Comparison of ENCODE assay signal across 21 cellular contexts in genomic region chr11:84212467-84213390, GRCh38.
DNase-seq lines count a peak whose midpoint lies in the region; ATAC-seq and FAIRE-seq lines count a peak whose summit lies in the region.
"Had no signal": no experiment of that assay in that cellular context is flagged by ENCODE, and none has a peak within 500 bp of the region (broad histone marks: within the 10 kb centered on the region; RNA-seq: fewer than 3 reads in every experiment).

No MANE protein-coding gene starts in this region.

- peak; percentile 30 for FAIRE-seq in urothelium cell line (lab: Jason Lieb, UNC)
- FAIRE-seq: colon, GM18507 had no signal

- H3K27me3 Mint-ChIP-seq in activated T-helper 1 cell treated with anti-CD3 and anti-CD28 coated beads, Interleukin-12 subunit alpha, Interleukin-12 subunit beta, Interleukin-2, Interleukin-4 antibody, amounts not matched to agents 30 ng/mL and 10 ng/mL and 1 ng/mL, durations not matched to agents 14 hours and 24 hours and 36 hours (ENCODE audit: insufficient read depth), result no peaks in the 10 kb centered on the region
- H3K27me3 Mint-ChIP-seq: activated naive CD8-positive, alpha-beta T cell treated with anti-CD3 and anti-CD28 coated beads for 36 hours; B cell; stimulated activated naive CD8-positive, alpha-beta T cell treated with anti-CD3 and anti-CD28 coated beads, Interleukin-15, Interleukin-2, amounts not matched to agents 100 ng/mL and 50 ng/mL, for 24 hours had no signal

- no peak overlapping the region for H3K4me3 Mint-ChIP-seq in activated T-helper 1 cell treated with anti-CD3 and anti-CD28 coated beads, Interleukin-12 subunit alpha, Interleukin-12 subunit beta, Interleukin-2, Interleukin-4 antibody, amounts not matched to agents 30 ng/mL and 10 ng/mL and 1 ng/mL, durations not matched to agents 14 hours and 24 hours and 36 hours
- H3K4me3 Mint-ChIP-seq: activated naive CD8-positive, alpha-beta T cell treated with anti-CD3 and anti-CD28 coated beads for 36 hours; B cell; stimulated activated naive CD8-positive, alpha-beta T cell treated with anti-CD3 and anti-CD28 coated beads, Interleukin-15, Interleukin-2, amounts not matched to agents 100 ng/mL and 50 ng/mL, for 24 hours had no signal

- ATAC-seq in GM21528 (IDR thresholded peaks at IDR 0.05; ENCODE audit: low FRiP score, unreplicated experiment), result no peak
- ATAC-seq: body of pancreas, heart right ventricle had no signal

- H3K36me3 Mint-ChIP-seq in activated T-helper 1 cell treated with anti-CD3 and anti-CD28 coated beads, Interleukin-12 subunit alpha, Interleukin-12 subunit beta, Interleukin-2, Interleukin-4 antibody, amounts not matched to agents 30 ng/mL and 10 ng/mL and 1 ng/mL, durations not matched to agents 14 hours and 24 hours and 36 hours (ENCODE audit: low read depth), result no peaks in the 10 kb centered on the region
- H3K36me3 Mint-ChIP-seq: activated naive CD8-positive, alpha-beta T cell treated with anti-CD3 and anti-CD28 coated beads for 36 hours had no signal

- H3K4me1 Mint-ChIP-seq in activated T-helper 1 cell treated with anti-CD3 and anti-CD28 coated beads, Interleukin-12 subunit alpha, Interleukin-12 subunit beta, Interleukin-2, Interleukin-4 antibody, amounts not matched to agents 30 ng/mL and 10 ng/mL and 1 ng/mL, durations not matched to agents 14 hours and 24 hours and 36 hours (ENCODE audit: low read depth), result no peaks in the 10 kb centered on the region
- H3K4me1 Mint-ChIP-seq: activated naive CD8-positive, alpha-beta T cell treated with anti-CD3 and anti-CD28 coated beads for 36 hours; B cell had no signal

- no peak overlapping the region for H3K27ac Mint-ChIP-seq in activated T-helper 1 cell treated with anti-CD3 and anti-CD28 coated beads, Interleukin-12 subunit alpha, Interleukin-12 subunit beta, Interleukin-2, Interleukin-4 antibody, amounts not matched to agents 30 ng/mL and 10 ng/mL and 1 ng/mL, durations not matched to agents 14 hours and 24 hours and 36 hours
- H3K27ac Mint-ChIP-seq: activated naive CD8-positive, alpha-beta T cell treated with anti-CD3 and anti-CD28 coated beads for 36 hours; B cell; stimulated activated naive CD8-positive, alpha-beta T cell treated with anti-CD3 and anti-CD28 coated beads, Interleukin-15, Interleukin-2, amounts not matched to agents 100 ng/mL and 50 ng/mL, for 24 hours had no signal

- peak; percentile 5 for DNase-seq in NCI-H1105 treated with DMSO at 0.1 percent for 48 hours (lab: John Stamatoyannopoulos, UW)
- no peak for DNase-seq in NCI-H1105 (lab: John Stamatoyannopoulos, UW)
- DNase-seq in RKO (ENCODE audit: low spot score), result peak; percentile 38
- DNase-seq in foreskin melanocyte, result peak; percentile 27
- peak; percentile 39 for DNase-seq in urothelium cell line (ENCODE audit: low spot score)
- no peak for DNase-seq in activated T-helper 1 cell treated with anti-CD3 and anti-CD28 coated beads, Interleukin-12 subunit alpha, Interleukin-12 subunit beta, Interleukin-2, Interleukin-4 antibody, amounts not matched to agents 30 ng/mL and 10 ng/mL and 1 ng/mL, durations not matched to agents 14 hours and 24 hours and 36 hours (ENCODE audit: low spot score)
- no peak for DNase-seq in hippocampal formation (lab: John Stamatoyannopoulos, UW)
- DNase-seq: activated CD4-positive, alpha-beta T cell treated with anti-CD3 and anti-CD28 coated beads for 4 hours; activated naive CD8-positive, alpha-beta T cell treated with anti-CD3 and anti-CD28 coated beads for 36 hours; body of pancreas; Caco-2; heart right ventricle; IMR-90; MM.1S; NCI-H187; stimulated activated CD4-positive, alpha-beta T cell treated with anti-CD3 and anti-CD28 coated beads, Interleukin-2, amount 100 ng/mL, for 48 hours had no signal

- intact Hi-C loops in activated T-helper 1 cell treated with anti-CD3 and anti-CD28 coated beads, Interleukin-12 subunit alpha, Interleukin-12 subunit beta, Interleukin-2, Interleukin-4 antibody, amounts not matched to agents 30 ng/mL and 10 ng/mL and 1 ng/mL, durations not matched to agents 14 hours and 24 hours and 36 hours (cut with micrococcal nuclease), result no loop called here

- H3K9me3 Mint-ChIP-seq in activated T-helper 1 cell treated with anti-CD3 and anti-CD28 coated beads, Interleukin-12 subunit alpha, Interleukin-12 subunit beta, Interleukin-2, Interleukin-4 antibody, amounts not matched to agents 30 ng/mL and 10 ng/mL and 1 ng/mL, durations not matched to agents 14 hours and 24 hours and 36 hours, result peaks cover 4% of the 10 kb centered on the region

Comparison
In these comparisons a context has a peak if more than half of its experiments do, and no peak if none do; other contexts are left out.
1. DNase-seq: peak in NCI-H1105 treated with DMSO at 0.1 percent for 48 hours (single experiment), RKO (single experiment), foreskin melanocyte (single experiment) and urothelium cell line (single experiment); none in NCI-H1105 (single experiment), activated T-helper 1 cell treated with anti-CD3 and anti-CD28 coated beads, Interleukin-12 subunit alpha, Interleukin-12 subunit beta, Interleukin-2, Interleukin-4 antibody, amounts not matched to agents 30 ng/mL and 10 ng/mL and 1 ng/mL, durations not matched to agents 14 hours and 24 hours and 36 hours (single experiment) and hippocampal formation (0 of 2).